ENCODE assay signal across 11 cellular contexts in genomic region chr1:67619080-67619479, GRCh38.
DNase-seq lines count a peak whose midpoint lies in the region; ATAC-seq and TF ChIP-seq lines count a peak whose summit lies in the region.
"Had no signal": no experiment of that assay in that cellular context is flagged by ENCODE, and none has a peak within 500 bp of the region (broad histone marks: within the 10 kb centered on the region; RNA-seq: fewer than 3 reads in every experiment).

No MANE protein-coding gene starts in this region.

- H3K9me3 ChIP-seq in breast epithelium (no peaks in the 10 kb centered on the region), left ventricle myocardium inferior (replicated peaks) (no peaks in the 10 kb centered on the region), gastrocnemius medialis (no peaks in the 10 kb centered on the region)

- H3K36me3 ChIP-seq in breast epithelium = no peaks in the 10 kb centered on the region
- no peaks in the 10 kb centered on the region for H3K36me3 ChIP-seq in left ventricle myocardium inferior
- H3K36me3 ChIP-seq in gastrocnemius medialis = no peaks in the 10 kb centered on the region

- peak overlapping the region; percentile 83 to 89 for H3K27ac ChIP-seq in breast epithelium
- H3K27ac ChIP-seq in left ventricle myocardium inferior (replicated peaks) = peak overlapping the region; percentile 57
- peak overlapping the region; percentile 53 to 84 (median 74) for H3K27ac ChIP-seq in gastrocnemius medialis

- in situ Hi-C loops in gastrocnemius medialis (cut with MboI; ENCODE audit: low sequenced_read_pairs in 4 of 4) = no loop called here

- peak; percentile 5 to 29 for ATAC-seq in gastrocnemius medialis
- ATAC-seq in GM19328 (IDR thresholded peaks at IDR 0.05; ENCODE audit: unreplicated experiment) = no peak

- DNase-seq in AG10803 (ENCODE audit: low read depth) (peak; percentile 15), breast epithelium (ENCODE audit: low spot score in 2 of 2) (no peak), left ventricle myocardium inferior (no peak), gastrocnemius medialis (no peak), NCI-H1105 treated with DMSO at 0.1 percent for 48 hours (lab: John Stamatoyannopoulos, UW) (no peak), NCI-H1436 treated with DMSO at 0.1 percent for 48 hours (lab: John Stamatoyannopoulos, UW) (no peak), DMS 273 (lab: John Stamatoyannopoulos, UW; ENCODE audit: unreplicated experiment) (no peak)
- DNase-seq: activated CD4-positive, CD25-positive, alpha-beta regulatory T cell treated with anti-CD3 and anti-CD28 coated beads, Interleukin-2, amount 50 U/mL, for 72 hours; NCI-H748 treated with DMSO at 0.1 percent for 48 hours had no signal

- H3K4me1 ChIP-seq in breast epithelium (peaks cover 0 to 5% of the 10 kb centered on the region in 2 donors), left ventricle myocardium inferior (peaks cover 12% of the 10 kb centered on the region), gastrocnemius medialis (peaks cover 25 to 30% of the 10 kb centered on the region in 2 donors)

- H3K4me3 ChIP-seq in AG10803 (ENCODE audit: low read length) (no peak overlapping the region), breast epithelium (peak overlapping the region in 2 of 3 donors; percentile 27 to 42), left ventricle myocardium inferior (peak overlapping the region; percentile 24), gastrocnemius medialis (peak overlapping the region in 1 of 4 donors; percentile 16)
- H3K4me3 ChIP-seq: lung had no signal

- TF ChIP-seq POLR2A in breast epithelium (IDR thresholded peaks at IDR 0.05) = no peak
- TF ChIP-seq POLR2A in gastrocnemius medialis (IDR thresholded peaks at IDR 0.05) = no peak

- H3K27me3 ChIP-seq in breast epithelium = no peaks in the 10 kb centered on the region
- H3K27me3 ChIP-seq in left ventricle myocardium inferior (ENCODE audit: low read depth) = no peaks in the 10 kb centered on the region
- no peaks in the 10 kb centered on the region for H3K27me3 ChIP-seq in gastrocnemius medialis

- TF ChIP-seq CTCF in AG10803 (conservative IDR thresholded peaks at IDR 0.05; ENCODE audit: low read length) = no peak
- no peak for TF ChIP-seq CTCF in breast epithelium (IDR thresholded peaks at IDR 0.05)
- TF ChIP-seq CTCF in left ventricle myocardium inferior (IDR thresholded peaks at IDR 0.05; ENCODE audit: borderline replicate concordance) = no peak
- TF ChIP-seq CTCF in gastrocnemius medialis (IDR thresholded peaks at IDR 0.05 in 4 of 5, conservative IDR thresholded peaks at IDR 0.05 in 1 of 5) = no peak

- intact Hi-C loops in breast epithelium (cut with DNase I; ENCODE audit: low total_unique reads) (no loop called here), left ventricle myocardium inferior (cut with micrococcal nuclease) (no loop called here), gastrocnemius medialis (cut with DNase I; ENCODE audit: low total_unique reads) (loop anchor here (2.0 to 5.0 kb wide), 2 partner anchors 33 to 48 kb away; no protein-coding TSS in a partner anchor)
